9 cellular contexts compared by ENCODE assay signal in genomic region chr20:25540273-25540672, GRCh38. TPM values are rescaled to one million over a fixed set of nuclear protein-coding genes. Genes with fewer than 3 reads are reported as not detected.
DNase-seq lines count a peak whose midpoint lies in the region; ATAC-seq and TF ChIP-seq lines count a peak whose summit lies in the region.
"Had no signal": no experiment of that assay in that cellular context is flagged by ENCODE, and none has a peak within 500 bp of the region (broad histone marks: within the 10 kb centered on the region; RNA-seq: fewer than 3 reads in every experiment).

No MANE protein-coding gene starts in this region.

- H3K27me3 Mint-ChIP-seq in naive thymus-derived CD4-positive, alpha-beta T cell = no peaks in the 10 kb centered on the region

- H3K36me3 Mint-ChIP-seq in naive thymus-derived CD4-positive, alpha-beta T cell = peaks cover 0 to 4% (median 0%) of the 10 kb centered on the region in 5 donors

- peak; percentile 38; the same call in 1 of the 2 replicates for TF ChIP-seq CTCF in GM12875 (IDR thresholded peaks at IDR 0.05; ENCODE audit: borderline replicate concordance, insufficient read depth, low read depth, low read length)

- H3K36me3 ChIP-seq in endocrine pancreas (ENCODE audit: control insufficient read depth, insufficient read depth, low read length) = no peaks in the 10 kb centered on the region
- no peaks in the 10 kb centered on the region for H3K36me3 ChIP-seq in muscle layer of colon (ENCODE audit: insufficient read depth, low read length)
- no peaks in the 10 kb centered on the region for H3K36me3 ChIP-seq in naive thymus-derived CD4-positive, alpha-beta T cell (ENCODE audit: control insufficient read depth in 2 of 3, insufficient read depth in 3 of 3, low read length in 3 of 3)
- H3K36me3 ChIP-seq: neutrophil had no signal

- intact Hi-C loops in naive thymus-derived CD4-positive, alpha-beta T cell (cut with micrococcal nuclease) = no loop called here

- peaks cover 0 to 7% (median 3%) of the 10 kb centered on the region in 7 donors for H3K4me1 Mint-ChIP-seq in naive thymus-derived CD4-positive, alpha-beta T cell

- no peak overlapping the region for H3K4me3 Mint-ChIP-seq in naive thymus-derived CD4-positive, alpha-beta T cell

- peak overlapping the region; percentile 30 for H3K27ac ChIP-seq in muscle layer of colon (ENCODE audit: low read depth, low read length)
- no peak overlapping the region for H3K27ac ChIP-seq in naive thymus-derived CD4-positive, alpha-beta T cell (ENCODE audit: low read depth, low read length)
- H3K27ac ChIP-seq: neutrophil had no signal

- CTCF ChIA-PET in naive thymus-derived CD4-positive, alpha-beta T cell (lab: Charles Lee) = interaction anchor here (0.9 kb wide), 1 partner anchor 12 kb away, joined by 4 read pairs; no protein-coding TSS in a partner anchor

- H3K27me3 ChIP-seq in endocrine pancreas (ENCODE audit: control insufficient read depth, insufficient read depth, low read length) = no peaks in the 10 kb centered on the region
- H3K27me3 ChIP-seq in muscle layer of colon (ENCODE audit: control insufficient read depth in 1 of 2, insufficient read depth in 2 of 2, low read length in 2 of 2) = no peaks in the 10 kb centered on the region
- no peaks in the 10 kb centered on the region for H3K27me3 ChIP-seq in naive thymus-derived CD4-positive, alpha-beta T cell (ENCODE audit: control insufficient read depth in 2 of 2, insufficient read depth in 2 of 2, low read length in 2 of 2)
- H3K27me3 ChIP-seq: neutrophil had no signal

- H3K27ac Mint-ChIP-seq in naive thymus-derived CD4-positive, alpha-beta T cell = no peak overlapping the region

- POLR2A ChIA-PET in naive thymus-derived CD4-positive, alpha-beta T cell (lab: Charles Lee) = interaction anchor here (1.1 kb wide), 1 partner anchor 12 kb away, joined by 3 read pairs; no protein-coding TSS in a partner anchor

- H3K4me1 ChIP-seq in endocrine pancreas (ENCODE audit: control insufficient read depth, insufficient read depth, low read length) (no peaks in the 10 kb centered on the region), muscle layer of colon (ENCODE audit: insufficient read depth, low read length) (peaks cover 23% of the 10 kb centered on the region)
- no peaks in the 10 kb centered on the region for H3K4me1 ChIP-seq in naive thymus-derived CD4-positive, alpha-beta T cell (ENCODE audit: control insufficient read depth in 2 of 2, insufficient read depth in 2 of 2, low read length in 2 of 2)

- H3K9me3 ChIP-seq in endocrine pancreas (ENCODE audit: control insufficient read depth, low read length) (no peaks in the 10 kb centered on the region), muscle layer of colon (ENCODE audit: low read length) (no peaks in the 10 kb centered on the region)
- H3K9me3 ChIP-seq in naive thymus-derived CD4-positive, alpha-beta T cell (ENCODE audit: control insufficient read depth in 2 of 3, low read length in 3 of 3) = no peaks in the 10 kb centered on the region
- H3K9me3 ChIP-seq: neutrophil had no signal

- H3K9ac ChIP-seq in endocrine pancreas (ENCODE audit: control insufficient read depth, insufficient read depth, low read length) (no peak overlapping the region), muscle layer of colon (ENCODE audit: low read length) (peak overlapping the region; percentile 53)

- no peak for ATAC-seq in stimulated activated naive CD8-positive, alpha-beta T cell treated with anti-CD3 and anti-CD28 coated beads, Interleukin-15, Interleukin-2, amounts not matched to agents 100 U/mL and 50 U/mL, for 24 hours
- ATAC-seq in naive thymus-derived CD4-positive, alpha-beta T cell = no peak
- ATAC-seq in HG02870 (IDR thresholded peaks at IDR 0.05; ENCODE audit: unreplicated experiment) = no peak

- DNase-seq in NAMALWA (ENCODE audit: low spot score) (peak; percentile 64), AML-193 (lab: John Stamatoyannopoulos, UW) (no peak)
- DNase-seq in stimulated activated naive CD8-positive, alpha-beta T cell treated with anti-CD3 and anti-CD28 coated beads, Interleukin-15, Interleukin-2, amounts not matched to agents 100 U/mL and 50 U/mL, for 24 hours = no peak
- no peak for DNase-seq in naive thymus-derived CD4-positive, alpha-beta T cell

- H3K9me3 Mint-ChIP-seq in naive thymus-derived CD4-positive, alpha-beta T cell = no peaks in the 10 kb centered on the region

- H3K4me3 ChIP-seq in GM12875 (ENCODE audit: low read depth, low read length) = no peak overlapping the region
- peak overlapping the region; percentile 72 for H3K4me3 ChIP-seq in endocrine pancreas (ENCODE audit: control insufficient read depth, insufficient read depth, low read length)
- H3K4me3 ChIP-seq in muscle layer of colon (ENCODE audit: low read depth in 1 of 2, low read length in 2 of 2) = peak overlapping the region; percentile 22 to 71
- H3K4me3 ChIP-seq in naive thymus-derived CD4-positive, alpha-beta T cell (ENCODE audit: low read length) = no peak overlapping the region

RNA-seq across cellular contexts. Expression of gene NINL, which starts 45.1 kb away (rescaled TPM):
- total RNA-seq in naive thymus-derived CD4-positive, alpha-beta T cell = 1 to 10 TPM; 1.4 to 4.2 (median 3.0) TPM
- polyA plus RNA-seq in naive thymus-derived CD4-positive, alpha-beta T cell = 1 to 10 TPM in 1 of 2 donors, under 1 TPM in 1; 0.31 to 1.1 TPM

Comparison
In these comparisons a context has a peak if more than half of its experiments do, and no peak if none do; other contexts are left out.
1. H3K4me3 ChIP-seq: peak in endocrine pancreas (single experiment) and muscle layer of colon (2 of 2); none in GM12875 (single experiment) and naive thymus-derived CD4-positive, alpha-beta T cell (single experiment).